In genomic region chr2:74001781-74002514, GRCh38 we compare ENCODE assay signal across 8 cellular contexts. TPM values are rescaled to one million over a fixed set of nuclear protein-coding genes. Genes with fewer than 3 reads are reported as not detected.
A peak's percentile ranks its signal among the peaks of the same experiment; 100 is the strongest.
DNase-seq lines count a peak whose midpoint lies in the region; ATAC-seq, FAIRE-seq and TF ChIP-seq lines count a peak whose summit lies in the region.

No MANE protein-coding gene starts in this region.

- no peaks in the 10 kb centered on the region for H3K9me3 Mint-ChIP-seq in Calu3 (ENCODE audit: low read depth, unreplicated experiment)

- peak overlapping the region; percentile 6 to 79 for H3K27ac ChIP-seq in coronary artery

- H3K4me3 Mint-ChIP-seq in Calu3 (ENCODE audit: low read depth, unreplicated experiment) = peak overlapping the region; percentile 71

- ATAC-seq in HG03565 (IDR thresholded peaks at IDR 0.05; ENCODE audit: unreplicated experiment) = peak; percentile 27
- ATAC-seq in omental fat pad (ENCODE audit: low FRiP score) = peak; percentile 16

- TF ChIP-seq CTCF in Calu3 (IDR thresholded peaks at IDR 0.05; ENCODE audit: unreplicated experiment) (no peak), GM20000 (IDR thresholded peaks at IDR 0.05; ENCODE audit: extremely low read depth, missing control alignments) (no peak), coronary artery (IDR thresholded peaks at IDR 0.05) (no peak), omental fat pad (IDR thresholded peaks at IDR 0.05) (no peak)

- DNase-seq in Calu3 (no peak), GM20000 (ENCODE audit: low spot score) (peak; percentile 43), coronary artery (ENCODE audit: low spot score) (no peak), omental fat pad (ENCODE audit: low spot score) (no peak), GDM1 (lab: John Stamatoyannopoulos, UW) (no peak), RCC 7860 (ENCODE audit: low spot score) (no peak)
- DNase-seq in stimulated activated CD4-positive, alpha-beta T cell treated with anti-CD3 and anti-CD28 coated beads, Interleukin-4, amount 100 ng/mL, for 1 hour = no peak

- BruUV-seq in Calu3 (replicated peaks; lab: Mats Ljungman, UMichigan) = no TSS peak

- intact Hi-C loops in Calu3 (cut with micrococcal nuclease; ENCODE audit: unreplicated experiment) = no loop called here

- no peak overlapping the region for H3K27ac Mint-ChIP-seq in Calu3 (ENCODE audit: unreplicated experiment)

- CTCF ChIA-PET in Calu3 (lab: Charles Lee) = interaction anchor here (0.9 to 1.1 kb wide), 2 partner anchors 8 to 14 kb away, joined by 3 to 4 read pairs; no protein-coding TSS in a partner anchor

- peaks cover 53% of the 10 kb centered on the region for H3K4me1 Mint-ChIP-seq in Calu3 (ENCODE audit: low read depth, unreplicated experiment)

- peaks cover 20% of the 10 kb centered on the region for H3K36me3 Mint-ChIP-seq in Calu3 (ENCODE audit: insufficient read depth, unreplicated experiment)

- no peak for FAIRE-seq in RCC 7860 (lab: Jason Lieb, UNC)

- peak overlapping the region; percentile 91 for H3K4me3 ChIP-seq in coronary artery

- no peaks in the 10 kb centered on the region for H3K27me3 Mint-ChIP-seq in Calu3 (ENCODE audit: unreplicated experiment)

RNA-seq across cellular contexts. Expression of gene TET3, which starts 17.2 kb away (rescaled TPM):
- total RNA-seq in Calu3 (2022) (23.3 and 24.4 TPM in 2 replicates), omental fat pad (10 to 100 TPM in 3 of 4 donors, 1 to 10 TPM in 1; 8.6 to 17.8 (median 11.4) TPM)
